ENCODE assay signal across 25 cellular contexts in the genomic region with DNA sequence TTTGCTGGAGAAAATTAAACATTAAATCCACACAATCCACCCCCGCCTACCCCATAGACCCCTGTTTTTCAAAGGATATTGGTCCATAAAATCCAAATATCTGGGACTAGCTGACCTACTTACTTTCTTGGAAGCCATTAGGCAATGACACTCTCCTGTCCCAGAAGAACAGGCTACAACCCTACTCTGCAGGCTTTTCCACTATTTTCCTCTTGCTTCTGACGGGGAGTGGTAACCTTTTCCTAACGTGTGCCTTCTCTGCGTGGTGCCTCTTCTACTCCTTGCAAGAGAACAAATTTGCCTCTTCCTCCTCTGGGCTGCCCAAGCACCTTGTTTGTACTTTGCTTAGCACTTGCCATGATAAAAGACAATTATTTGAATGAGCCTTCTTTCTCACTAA. TPM values are rescaled to one million over a fixed set of nuclear protein-coding genes. Genes with fewer than 3 reads are reported as not detected.
DNase-seq lines count a peak whose midpoint lies in the region; ATAC-seq, FAIRE-seq and TF ChIP-seq lines count a peak whose summit lies in the region.
"Had no signal": no experiment of that assay in that cellular context is flagged by ENCODE, and none has a peak within 500 bp of the region (broad histone marks: within the 10 kb centered on the region; RNA-seq: fewer than 3 reads in every experiment).

No MANE protein-coding gene starts in this region.

- H3K27me3 Mint-ChIP-seq in astrocyte (ENCODE audit: low read depth, unreplicated experiment): no peaks in the 10 kb centered on the region
- H3K27me3 Mint-ChIP-seq: activated CD4-positive, alpha-beta memory T cell treated with anti-CD3 and anti-CD28 coated beads for 36 hours; activated naive CD4-positive, alpha-beta T cell treated with anti-CD3 and anti-CD28 coated beads, Interleukin-2, amount 10 ng/mL, durations not matched to agents 7 days and 5 days; type B pancreatic cell had no signal

- CTCF ChIA-PET in AG04450 (lab: Charles Lee) (interaction anchor here (2.6 kb wide), 1 partner anchor 74 kb away, joined by 12 read pairs; no protein-coding TSS in a partner anchor), HCT116 (lab: Charles Lee) (no interaction called here)

- no peaks in the 10 kb centered on the region for H3K9me3 Mint-ChIP-seq in astrocyte (ENCODE audit: unreplicated experiment)
- H3K9me3 Mint-ChIP-seq: activated CD4-positive, alpha-beta memory T cell treated with anti-CD3 and anti-CD28 coated beads for 36 hours; activated naive CD4-positive, alpha-beta T cell treated with anti-CD3 and anti-CD28 coated beads, Interleukin-2, amount 10 ng/mL, durations not matched to agents 7 days and 5 days had no signal

- H3K36me3 ChIP-seq in HCT116 (ENCODE audit: control insufficient read depth in 1 of 2, insufficient read depth in 2 of 2, low read length in 2 of 2) (no peaks in the 10 kb centered on the region), astrocyte (ENCODE audit: insufficient read depth, low read length) (no peaks in the 10 kb centered on the region), neutrophil (no peaks in the 10 kb centered on the region)
- H3K36me3 ChIP-seq: left lung, sigmoid colon had no signal

- H3K4me1 ChIP-seq in HCT116 (ENCODE audit: control insufficient read depth in 1 of 2, insufficient read depth in 2 of 2, low read length in 2 of 2) (peaks cover 17 to 40% of the 10 kb centered on the region in 2 experiments), astrocyte (ENCODE audit: insufficient read depth, low read length) (peaks cover 55% of the 10 kb centered on the region), neutrophil (ENCODE audit: control insufficient read depth in 1 of 2, insufficient read depth in 1 of 2, low read depth in 1 of 2, low read length in 1 of 2) (peaks cover 0 to 5% of the 10 kb centered on the region in 2 experiments)

- TF ChIP-seq POLR2A in HCT116 (IDR thresholded peaks at IDR 0.05; ENCODE audit: borderline replicate concordance, extremely low read depth, insufficient read depth, insufficient read length): no peak

- H3K79me2 ChIP-seq in HCT116 (ENCODE audit: insufficient read depth, low read length) (peaks cover 15% of the 10 kb centered on the region), astrocyte (ENCODE audit: insufficient read depth, low read length) (peaks cover 52% of the 10 kb centered on the region)

- RAD21 ChIA-PET in HCT116 (lab: Charles Lee; ENCODE audit: low non-redundant PET in 1 of 2, low total read pairs in 2 of 2, uncharacterized antibody in 2 of 2, unreplicated experiment in 2 of 2): no interaction called here

- DNase-seq in AG04450 (ENCODE audit: low read depth, low spot score) (no peak), HCT116 (ENCODE audit: low read depth, low spot score) (no peak), astrocyte (ENCODE audit: low read depth) (no peak), SIG-M5 treated with dmso at 0.1 percent for 504 hours (lab: John Stamatoyannopoulos, UW; ENCODE audit: unreplicated experiment) (no peak), globus pallidus (ENCODE audit: low spot score) (no peak)
- DNase-seq: activated CD4-positive, alpha-beta memory T cell treated with anti-CD3 and anti-CD28 coated beads for 36 hours; activated CD4-positive, alpha-beta T cell treated with anti-CD3 and anti-CD28 coated beads for 1 hour; activated naive CD4-positive, alpha-beta T cell treated with anti-CD3 and anti-CD28 coated beads, Interleukin-2, amount 10 ng/mL, durations not matched to agents 7 days and 5 days; C1 segment of cervical spinal cord; DMS79 treated with DMSO at 0.1 percent for 48 hours; GF-D8; head of caudate nucleus; left lung; NCI-H1092 treated with DMSO at 0.1 percent for 48 hours; NCI-H187; NCI-H2171; NCI-H82; sigmoid colon; stimulated activated CD4-positive, alpha-beta T cell treated with anti-CD3 and anti-CD28 coated beads, Interleukin-15, amount 100 ng/mL, for 24 hours; stimulated activated CD4-positive, alpha-beta T cell treated with anti-CD3 and anti-CD28 coated beads, Interleukin-4, amount 100 ng/mL, for 4 hours had no signal

- ATAC-seq in HCT116 (no peak), HG03196 (IDR thresholded peaks at IDR 0.05; ENCODE audit: unreplicated experiment) (no peak), HG02938 (IDR thresholded peaks at IDR 0.05; ENCODE audit: unreplicated experiment) (no peak)
- ATAC-seq: left lung had no signal

- H3K27ac Mint-ChIP-seq in astrocyte (ENCODE audit: unreplicated experiment): peak overlapping the region; percentile 89
- H3K27ac Mint-ChIP-seq: activated CD4-positive, alpha-beta memory T cell treated with anti-CD3 and anti-CD28 coated beads for 36 hours; activated naive CD4-positive, alpha-beta T cell treated with anti-CD3 and anti-CD28 coated beads, Interleukin-2, amount 10 ng/mL, durations not matched to agents 7 days and 5 days; type B pancreatic cell had no signal

- no peaks in the 10 kb centered on the region for H3K9me3 ChIP-seq in AG04450 (ENCODE audit: control insufficient read depth, insufficient read depth, low read length)
- H3K9me3 ChIP-seq in HCT116 (ENCODE audit: control insufficient read depth in 1 of 2, insufficient read depth in 1 of 2, low read depth in 1 of 2, low read length in 2 of 2): no peaks in the 10 kb centered on the region
- H3K9me3 ChIP-seq in astrocyte (ENCODE audit: insufficient read depth, low read depth, low read length): no peaks in the 10 kb centered on the region
- H3K9me3 ChIP-seq in neutrophil: no peaks in the 10 kb centered on the region
- H3K9me3 ChIP-seq: left lung, sigmoid colon had no signal

- no peaks in the 10 kb centered on the region for H3K27me3 ChIP-seq in AG04450 (ENCODE audit: control insufficient read depth, insufficient read depth, low read length)
- no peaks in the 10 kb centered on the region for H3K27me3 ChIP-seq in HCT116 (ENCODE audit: insufficient read depth, low read length)
- H3K27me3 ChIP-seq in astrocyte (ENCODE audit: insufficient read depth, low read length): no peaks in the 10 kb centered on the region
- H3K27me3 ChIP-seq in neutrophil: no peaks in the 10 kb centered on the region
- H3K27me3 ChIP-seq: left lung, sigmoid colon had no signal

- H3K9me2 ChIP-seq in HCT116 (ENCODE audit: insufficient read depth): no peaks in the 10 kb centered on the region

- H4K20me1 ChIP-seq in HCT116 (ENCODE audit: insufficient read depth): no peaks in the 10 kb centered on the region
- no peaks in the 10 kb centered on the region for H4K20me1 ChIP-seq in astrocyte (ENCODE audit: insufficient read depth, low read length)

- H3K9ac ChIP-seq in HCT116 (ENCODE audit: low read length) (no peak overlapping the region), astrocyte (ENCODE audit: low read length) (peak overlapping the region; percentile 34)

- H3K36me3 Mint-ChIP-seq in astrocyte (ENCODE audit: low read depth, unreplicated experiment): peaks cover 12% of the 10 kb centered on the region
- H3K36me3 Mint-ChIP-seq: activated CD4-positive, alpha-beta memory T cell treated with anti-CD3 and anti-CD28 coated beads for 36 hours; type B pancreatic cell had no signal

- no peak overlapping the region for H3K4me3 Mint-ChIP-seq in astrocyte (ENCODE audit: unreplicated experiment)
- H3K4me3 Mint-ChIP-seq: activated CD4-positive, alpha-beta memory T cell treated with anti-CD3 and anti-CD28 coated beads for 36 hours; activated naive CD4-positive, alpha-beta T cell treated with anti-CD3 and anti-CD28 coated beads, Interleukin-2, amount 10 ng/mL, durations not matched to agents 7 days and 5 days; type B pancreatic cell had no signal

- no TSS peak for BruUV-seq in HCT116 (replicated peaks; lab: Mats Ljungman, UMichigan)

- FAIRE-seq in astrocyte (lab: Jason Lieb, UNC): no peak
- FAIRE-seq: islet of Langerhans had no signal

- H3K27ac ChIP-seq in AG04450 (ENCODE audit: low read depth, low read length) (peak overlapping the region; percentile 71), HCT116 (ENCODE audit: low read depth, low read length) (no peak overlapping the region), astrocyte (ENCODE audit: low read depth, low read length) (peak overlapping the region; percentile 84), neutrophil (peak overlapping the region; percentile 15)
- H3K27ac ChIP-seq: left lung had no signal

- H3K4me2 ChIP-seq in HCT116 (ENCODE audit: low read length) (peak overlapping the region; percentile 11), astrocyte (ENCODE audit: low read length) (peak overlapping the region; percentile 66)

- POLR2A ChIA-PET in AG04450 (lab: Yijun Ruan, JAX) (interaction anchor here (1.6 kb wide), 1 partner anchor 65 kb away, joined by 6 read pairs; no protein-coding TSS in a partner anchor), HCT116 (lab: Charles Lee) (no interaction called here)

- TF ChIP-seq CTCF in AG04450 (IDR thresholded peaks at IDR 0.05; ENCODE audit: low read depth, low read length) (no peak), HCT116 (IDR thresholded peaks at IDR 0.05 in 2 of 3, conservative IDR thresholded peaks at IDR 0.05 in 1 of 3; ENCODE audit: borderline replicate concordance in 1 of 3, insufficient read depth in 1 of 3, low read depth in 2 of 3, low read length in 2 of 3) (no peak), astrocyte (IDR thresholded peaks at IDR 0.05; ENCODE audit: insufficient read depth, low read depth, low read length) (no peak), neutrophil (IDR thresholded peaks at IDR 0.05) (no peak)

- intact Hi-C loops in HCT116 (cut with micrococcal nuclease): no loop called here

- H2AFZ ChIP-seq in HCT116 (ENCODE audit: low read depth, low read length, poor library complexity, severe bottlenecking) (no peak overlapping the region), astrocyte (ENCODE audit: low read depth, low read length) (no peak overlapping the region)

- TF ChIP-seq RAD21 in HCT116 (IDR thresholded peaks at IDR 0.05; ENCODE audit: low read depth): no peak

- H3K4me1 Mint-ChIP-seq in astrocyte (ENCODE audit: low read depth, unreplicated experiment): peaks cover 28% of the 10 kb centered on the region
- H3K4me1 Mint-ChIP-seq: activated naive CD4-positive, alpha-beta T cell treated with anti-CD3 and anti-CD28 coated beads, Interleukin-2, amount 10 ng/mL, durations not matched to agents 7 days and 5 days had no signal

- no peak overlapping the region for H3K4me3 ChIP-seq in AG04450 (ENCODE audit: low read depth, low read length)
- H3K4me3 ChIP-seq in HCT116 (replicated peaks in 1 of 2; ENCODE audit: low read depth in 1 of 2, low read length in 2 of 2): no peak overlapping the region
- no peak overlapping the region for H3K4me3 ChIP-seq in astrocyte (ENCODE audit: insufficient read depth, low read depth, low read length)
- no peak overlapping the region for H3K4me3 ChIP-seq in neutrophil (ENCODE audit: low read depth in 1 of 2, low read length in 1 of 2)
- H3K4me3 ChIP-seq: left lung, sigmoid colon had no signal

TF ChIP-seq in HCT116, 20 proteins besides CTCF, POLR2A, EP300 and RAD21 (continues in another document):
- TF ChIP-seq YY1 (IDR thresholded peaks at IDR 0.05; ENCODE audit: extremely low read depth, insufficient replicate concordance, low read depth, low read length): no peak
- TF ChIP-seq ELF1 (IDR thresholded peaks at IDR 0.05; ENCODE audit: borderline replicate concordance, low read depth): no peak

RNA-seq across cellular contexts. Expression of gene UBASH3B, which starts 51.6 kb away (rescaled TPM):
- 19.1 and 25.0 TPM in 2 replicates for polyA plus RNA-seq in AG04450 (2011; rRNA removed)
- polyA minus RNA-seq in AG04450 (2011; rRNA and poly(A)+ RNA removed): 93.1 and 124 TPM in 2 replicates
- total RNA-seq in HCT116 (2021; ENCODE audit: unreplicated experiment): 40.3 TPM
- polyA plus RNA-seq in HCT116 (2012): 13.2 and 15.9 TPM in 2 replicates
- total RNA-seq in astrocyte: 62.1 and 64.0 TPM in 2 replicates
